18 cellular contexts compared by ENCODE assay signal in the genomic region with DNA sequence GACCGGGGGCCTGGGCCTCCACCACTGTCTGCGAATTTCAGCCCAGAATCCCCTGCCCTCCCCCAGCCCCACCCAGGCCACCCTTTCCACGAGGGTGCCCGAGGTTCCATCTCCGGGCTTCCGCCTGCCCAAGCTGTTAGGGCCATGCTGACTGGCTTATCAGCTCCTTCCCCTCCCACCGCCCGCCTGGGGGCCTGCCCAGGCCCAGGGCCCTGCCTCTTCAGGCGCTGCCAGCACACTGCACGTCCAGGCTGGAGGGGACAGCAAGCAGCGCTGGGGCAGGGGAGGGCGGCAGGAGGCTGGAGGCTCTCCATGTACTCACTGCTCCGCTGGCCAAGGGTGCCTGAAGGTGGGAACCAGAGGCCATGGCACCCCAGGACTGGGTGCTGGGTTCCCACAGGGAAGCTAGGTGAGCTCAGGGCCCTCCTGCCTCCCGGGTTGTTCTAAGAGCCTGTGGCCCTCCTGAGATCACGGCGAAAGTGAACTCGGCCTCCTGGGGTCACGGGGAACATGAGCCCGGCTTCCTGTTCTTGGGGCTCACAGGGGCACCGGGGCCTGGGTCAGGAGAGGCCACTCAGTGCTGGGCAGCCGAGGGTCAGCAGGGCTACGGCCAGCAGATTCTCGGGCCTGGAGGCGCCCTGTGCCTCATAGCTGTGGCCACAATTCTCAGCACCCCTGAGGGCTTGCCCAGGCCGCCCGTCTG. TPM values are rescaled to one million over a fixed set of nuclear protein-coding genes. Genes with fewer than 3 reads are reported as not detected.
DNase-seq lines count a peak whose midpoint lies in the region; ATAC-seq, FAIRE-seq and TF ChIP-seq lines count a peak whose summit lies in the region.
"Had no signal": no experiment of that assay in that cellular context is flagged by ENCODE, and none has a peak within 500 bp of the region (broad histone marks: within the 10 kb centered on the region; RNA-seq: fewer than 3 reads in every experiment).

No MANE protein-coding gene starts in this region.

- peaks cover 9% of the 10 kb centered on the region for H3K27me3 Mint-ChIP-seq in endothelial cell (ENCODE audit: unreplicated experiment)
- peaks cover 0 to 3% (median 0%) of the 10 kb centered on the region in 3 donors for H3K27me3 Mint-ChIP-seq in immature natural killer cell (ENCODE audit: low read depth in 3 of 3)

- H3K4me1 Mint-ChIP-seq in endothelial cell (ENCODE audit: unreplicated experiment) (peaks cover 28% of the 10 kb centered on the region), immature natural killer cell (peaks cover 15 to 19% of the 10 kb centered on the region in 2 donors)

- FAIRE-seq in HepG2 (lab: Jason Lieb, UNC): no peak
- FAIRE-seq: colon, G401.6, GM12878 had no signal

- no peaks in the 10 kb centered on the region for H3K9me3 ChIP-seq in NT2/D1 (ENCODE audit: insufficient read depth, low read length)
- no peaks in the 10 kb centered on the region for H3K9me3 ChIP-seq in colonic mucosa
- H3K9me3 ChIP-seq in HepG2 (ENCODE audit: low read length): no peaks in the 10 kb centered on the region
- H3K9me3 ChIP-seq in stomach: no peaks in the 10 kb centered on the region
- H3K9me3 ChIP-seq: thyroid gland had no signal

- CTCF ChIA-PET in HepG2 (lab: Yijun Ruan, JAX; ENCODE audit: low intra/inter-chr PET ratio, low total read pairs): no interaction called here

- TF ChIP-seq CTCF in colonic mucosa (IDR thresholded peaks at IDR 0.05) (no peak), HepG2 (CRISPR knock-in tag; IDR thresholded peaks at IDR 0.05) (no peak), stomach (IDR thresholded peaks at IDR 0.05) (no peak), endothelial cell (IDR thresholded peaks at IDR 0.05; ENCODE audit: unreplicated experiment) (no peak)

- TF ChIP-seq POLR2A in HepG2 (IDR thresholded peaks at IDR 0.05; ENCODE audit: insufficient read depth in 1 of 2, low read depth in 2 of 2, low read length in 2 of 2) (no peak), stomach (IDR thresholded peaks at IDR 0.05) (no peak)

- no peak for TF ChIP-seq EP300 in HepG2 (IDR thresholded peaks at IDR 0.05; ENCODE audit: low read depth in 2 of 2, low read length in 2 of 2)
- no peak for TF ChIP-seq EP300 in HepG2 (CRISPR knock-in tag; IDR thresholded peaks at IDR 0.05; ENCODE audit: borderline replicate concordance)
- no peak for TF ChIP-seq EP300 in stomach (IDR thresholded peaks at IDR 0.05)

- no peak overlapping the region for H2AFZ ChIP-seq in HepG2 (ENCODE audit: low read length)

- H3K4me3 Mint-ChIP-seq in endothelial cell (ENCODE audit: unreplicated experiment) (no peak overlapping the region), immature natural killer cell (peak overlapping the region in 1 of 5 donors; percentile 3)

- H3K36me3 Mint-ChIP-seq in endothelial cell (ENCODE audit: low read depth, unreplicated experiment): peaks cover 6% of the 10 kb centered on the region
- no peaks in the 10 kb centered on the region for H3K36me3 Mint-ChIP-seq in immature natural killer cell

- peak; percentile 54 for ATAC-seq in HepG2
- ATAC-seq in HG03520 (IDR thresholded peaks at IDR 0.05; ENCODE audit: unreplicated experiment): no peak
- ATAC-seq: GM12878 had no signal

- H3K9me3 Mint-ChIP-seq in endothelial cell (ENCODE audit: unreplicated experiment) (no peaks in the 10 kb centered on the region), immature natural killer cell (no peaks in the 10 kb centered on the region)

- WGBS in HepG2 (ENCODE audit: low lambda C conversion rate): 37% methylated on average over 5 of the region's 26 CpGs
- 50 to 71% (median 62%) methylated on average over 11 to 26 of the region's 26 CpGs for WGBS in stomach, 5 donors

- in situ Hi-C loops in HepG2 (cut with HindIII; ENCODE audit: extremely low pct_ligation_motif_present, low pct_unique_long_range_greater_than_20kb): loop anchor here (5.0 kb wide), 1 partner anchor 53 kb away; no protein-coding TSS in a partner anchor

- H3K79me2 ChIP-seq in HepG2 (ENCODE audit: insufficient read depth, low read length): no peaks in the 10 kb centered on the region

- intact Hi-C loops in colonic mucosa (cut with DNase I): no loop called here
- intact Hi-C loops in HepG2 (cut with micrococcal nuclease; ENCODE audit: unreplicated experiment): no loop called here
- intact Hi-C loops in stomach (cut with DNase I; ENCODE audit: low total_unique reads): no loop called here

- H3K9ac ChIP-seq in NT2/D1 (ENCODE audit: insufficient read length, low read depth) (peak overlapping the region; percentile 24), colonic mucosa (ENCODE audit: low read depth in 2 of 2, low read length in 2 of 2) (peak overlapping the region; percentile 53 to 67), HepG2 (ENCODE audit: insufficient read depth, low read depth, low read length) (no peak overlapping the region)

- H3K36me3 ChIP-seq in NT2/D1 (ENCODE audit: insufficient read depth, insufficient read length, low read length): no peaks in the 10 kb centered on the region
- no peaks in the 10 kb centered on the region for H3K36me3 ChIP-seq in colonic mucosa
- no peaks in the 10 kb centered on the region for H3K36me3 ChIP-seq in HepG2 (replicated peaks in 1 of 2; ENCODE audit: control insufficient read depth in 1 of 2, insufficient read depth in 2 of 2, low read length in 2 of 2)
- no peaks in the 10 kb centered on the region for H3K36me3 ChIP-seq in stomach
- H3K36me3 ChIP-seq: thyroid gland had no signal

- no TSS peak for BruUV-seq in HepG2 (replicated peaks; lab: Mats Ljungman, UMichigan)

- peaks cover 57% of the 10 kb centered on the region for H3K4me1 ChIP-seq in NT2/D1 (ENCODE audit: insufficient read depth, insufficient read length)
- H3K4me1 ChIP-seq in colonic mucosa: peaks cover 36% of the 10 kb centered on the region
- peaks cover 22% of the 10 kb centered on the region for H3K4me1 ChIP-seq in HepG2 (ENCODE audit: insufficient read depth, low read length)
- H3K4me1 ChIP-seq in stomach: peaks cover 10 to 44% (median 41%) of the 10 kb centered on the region in 4 donors

- H3K27me3 ChIP-seq in NT2/D1 (ENCODE audit: insufficient read depth, insufficient read length) (peaks cover 5% of the 10 kb centered on the region), colonic mucosa (no peaks in the 10 kb centered on the region), HepG2 (ENCODE audit: control insufficient read depth in 1 of 2, insufficient read depth in 2 of 2, low read length in 2 of 2) (peaks cover 31 to 89% of the 10 kb centered on the region in 2 experiments), stomach (peaks cover 0 to 18% (median 2%) of the 10 kb centered on the region in 3 donors)
- H3K27me3 ChIP-seq: thyroid gland had no signal

- no peak overlapping the region for H3K4me2 ChIP-seq in HepG2 (ENCODE audit: low read depth, low read length)

- POLR2A ChIA-PET in HepG2 (lab: Yijun Ruan, JAX): no interaction called here

- H4K20me1 ChIP-seq in HepG2 (ENCODE audit: insufficient read depth, low read length): peaks cover 14% of the 10 kb centered on the region

- DNase-seq in NT2/D1 (ENCODE audit: low read depth, low spot score) (no peak), colonic mucosa (peak; percentile 86), HepG2 (ENCODE audit: low spot score) (no peak), stomach (peak; percentile 60), endothelial cell (ENCODE audit: low spot score) (no peak), immature natural killer cell (no peak), middle frontal gyrus (ENCODE audit: extremely low spot score, low spot score) (no peak)
- DNase-seq: activated CD4-positive, alpha-beta T cell treated with anti-CD3 and anti-CD28 coated beads for 4 hours; activated gamma-delta T cell treated with Interleukin-2 at 50 U/mL for 16 hours; NCI-H187; NCI-H446 treated with DMSO at 0.1 percent for 48 hours; stimulated activated CD4-positive, alpha-beta T cell treated with anti-CD3 and anti-CD28 coated beads, Interleukin-4, amount 100 ng/mL, for 24 hours; stimulated activated CD8-positive, alpha-beta memory T cell treated with anti-CD3 and anti-CD28 coated beads, Interleukin-4, amount 100 ng/mL, for 48 hours; thyroid gland had no signal

- no peak overlapping the region for H3K27ac Mint-ChIP-seq in endothelial cell (ENCODE audit: unreplicated experiment)
- H3K27ac Mint-ChIP-seq in immature natural killer cell: no peak overlapping the region

- TF ChIP-seq RAD21 in HepG2 (CRISPR knock-in tag; IDR thresholded peaks at IDR 0.05): no peak

- peak overlapping the region; percentile 88 for H3K27ac ChIP-seq in colonic mucosa
- H3K27ac ChIP-seq in HepG2 (ENCODE audit: extremely low read length, insufficient read depth, low read length): no peak overlapping the region
- peak overlapping the region in 2 of 5 donors; percentile 24 to 49 for H3K27ac ChIP-seq in stomach
- H3K27ac ChIP-seq: thyroid gland had no signal

- no peak overlapping the region for H3K4me3 ChIP-seq in NT2/D1 (ENCODE audit: insufficient read length, low read depth)
- H3K4me3 ChIP-seq in colonic mucosa: no peak overlapping the region
- no peak overlapping the region for H3K4me3 ChIP-seq in HepG2 (replicated peaks in 1 of 3; ENCODE audit: insufficient read depth in 1 of 3, low read depth in 2 of 3, low read length in 3 of 3)
- H3K4me3 ChIP-seq in stomach: no peak overlapping the region
- H3K4me3 ChIP-seq: GM12878, thyroid gland had no signal

RNA-seq across cellular contexts. Expression of a gene that starts 57.7 kb away (rescaled TPM):
- total RNA-seq in colonic mucosa: 10 to 100 TPM; 17.3 to 28.4 TPM
- total RNA-seq in HepG2 (2016; rRNA removed; fragmentation: Illumina TruSeq; extraction: Trizol): 0.20 TPM in 1 of 2 replicates, not detected in the other
- 0.61 and 0.88 TPM in 2 replicates for total RNA-seq in HepG2 (2016; cell fraction: cytosol; rRNA removed; fragmentation: Illumina TruSeq; extraction: Trizol; ENCODE audit: low read depth)
- 0.19 and 0.32 TPM in 2 replicates for total RNA-seq in HepG2 (2016; cell fraction: insoluble cytoplasmic fraction; rRNA removed; fragmentation: Illumina TruSeq; extraction: Trizol)
- total RNA-seq in HepG2 (2016; cell fraction: membrane; rRNA removed; fragmentation: Illumina TruSeq; extraction: Trizol): 0.59 and 0.93 TPM in 2 replicates
- 0.40 TPM in 1 of 2 replicates, not detected in the other for total RNA-seq in HepG2 (2016; cell fraction: nucleus; rRNA removed; fragmentation: Illumina TruSeq; extraction: Trizol)
- 5.1 and 10.3 TPM in 2 replicates for polyA plus RNA-seq in HepG2 (2011; rRNA removed)
- 7.6 and 12.5 TPM in 2 replicates for polyA plus RNA-seq in HepG2 (2011; cell fraction: cytosol; rRNA removed)
- 20.6 and 22.6 TPM in 2 replicates for polyA plus RNA-seq in HepG2 (2011; cell fraction: nucleus; rRNA removed)
- 1.6 and 2.3 TPM in 2 replicates for polyA plus RNA-seq in HepG2 (2012)
- polyA plus RNA-seq in HepG2 (2016; cell fraction: cytosol; fragmentation: Illumina TruSeq; extraction: Trizol; ENCODE audit: low read depth): 0.54 and 0.89 TPM in 2 replicates
- polyA plus RNA-seq in HepG2 (2016; cell fraction: insoluble cytoplasmic fraction; fragmentation: Illumina TruSeq; extraction: Trizol; ENCODE audit: low read depth): 0.20 and 0.56 TPM in 2 replicates
- polyA plus RNA-seq in HepG2 (2016; cell fraction: membrane; fragmentation: Illumina TruSeq; extraction: Trizol; ENCODE audit: low read depth): 0.68 and 0.72 TPM in 2 replicates
- not detected in 2 replicates for polyA plus RNA-seq in HepG2 (2016; cell fraction: nucleus; fragmentation: Illumina TruSeq; extraction: Trizol; ENCODE audit: insufficient read depth, low read depth)
- 3.6 and 4.7 TPM in 2 replicates for polyA minus RNA-seq in HepG2 (2011; rRNA and poly(A)+ RNA removed; ENCODE audit: low replicate concordance)
- polyA minus RNA-seq in HepG2 (2011; cell fraction: cytosol; rRNA and poly(A)+ RNA removed): 3.1 and 3.3 TPM in 2 replicates
- 1.9 and 3.0 TPM in 2 replicates for polyA minus RNA-seq in HepG2 (2011; cell fraction: nucleus; rRNA and poly(A)+ RNA removed)
- 1,000 to 10,000 TPM in 1 of 5 donors, 10 to 100 TPM in 4; 20.9 to 1,085 (median 42.0) TPM for total RNA-seq in stomach
- 100 to 1,000 TPM in 1 of 3 donors, 10 to 100 TPM in 2; 44.8 to 113 (median 79.2) TPM for polyA plus RNA-seq in stomach
- total RNA-seq in endothelial cell (ENCODE audit: unreplicated experiment): 945 TPM
- polyA plus RNA-seq in immature natural killer cell: 1 to 10 TPM in 1 of 3 donors, not detected in 2; 1.6 TPM

RNA-seq across cellular contexts. Expression of a gene that starts 59.1 kb away (rescaled TPM):
- total RNA-seq in colonic mucosa (10 to 100 TPM; 49.3 to 99.4 TPM), HepG2 (2016; rRNA removed; fragmentation: Illumina TruSeq; extraction: Trizol) (0.22 and 0.35 TPM in 2 replicates), stomach (100 to 1,000 TPM in 1 of 5 donors, 10 to 100 TPM in 4; 18.4 to 338 (median 62.5) TPM), endothelial cell (ENCODE audit: unreplicated experiment) (312 TPM)
- total RNA-seq in HepG2 (2016; cell fraction: cytosol; rRNA removed; fragmentation: Illumina TruSeq; extraction: Trizol; ENCODE audit: low read depth): 0.18 and 0.20 TPM in 2 replicates
- total RNA-seq in HepG2 (2016; cell fraction: insoluble cytoplasmic fraction; rRNA removed; fragmentation: Illumina TruSeq; extraction: Trizol): 0.13 and 0.43 TPM in 2 replicates
- 0.17 and 0.28 TPM in 2 replicates for total RNA-seq in HepG2 (2016; cell fraction: membrane; rRNA removed; fragmentation: Illumina TruSeq; extraction: Trizol)
- 0.69 and 1.3 TPM in 2 replicates for total RNA-seq in HepG2 (2016; cell fraction: nucleus; rRNA removed; fragmentation: Illumina TruSeq; extraction: Trizol)
- polyA plus RNA-seq in HepG2 (2011; rRNA removed) (0.09 and 0.12 TPM in 2 replicates), stomach (1 to 10 TPM; 1.4 to 7.9 (median 2.3) TPM), immature natural killer cell (10 to 100 TPM in 1 of 3 donors, 1 to 10 TPM in 1, under 1 TPM in 1; 0.98 to 22.8 (median 4.3) TPM)
- 0.04 and 0.11 TPM in 2 replicates for polyA plus RNA-seq in HepG2 (2011; cell fraction: cytosol; rRNA removed)
- polyA plus RNA-seq in HepG2 (2011; cell fraction: nucleus; rRNA removed): 0.90 and 1.1 TPM in 2 replicates
- 0.09 and 0.31 TPM in 2 replicates for polyA plus RNA-seq in HepG2 (2012)
- polyA plus RNA-seq in HepG2 (2016; cell fraction: cytosol; fragmentation: Illumina TruSeq; extraction: Trizol; ENCODE audit: low read depth): 0.02 TPM in 2 replicates
- 0.15 and 0.22 TPM in 2 replicates for polyA plus RNA-seq in HepG2 (2016; cell fraction: insoluble cytoplasmic fraction; fragmentation: Illumina TruSeq; extraction: Trizol; ENCODE audit: low read depth)
- 0.05 and 0.13 TPM in 2 replicates for polyA plus RNA-seq in HepG2 (2016; cell fraction: membrane; fragmentation: Illumina TruSeq; extraction: Trizol; ENCODE audit: low read depth)
- 1.3 and 1.9 TPM in 2 replicates for polyA plus RNA-seq in HepG2 (2016; cell fraction: nucleus; fragmentation: Illumina TruSeq; extraction: Trizol; ENCODE audit: insufficient read depth, low read depth)
- polyA minus RNA-seq in HepG2 (2011; rRNA and poly(A)+ RNA removed; ENCODE audit: low replicate concordance): 0.54 and 4.7 TPM in 2 replicates
- 0.44 and 0.99 TPM in 2 replicates for polyA minus RNA-seq in HepG2 (2011; cell fraction: cytosol; rRNA and poly(A)+ RNA removed)
- 0.64 and 0.75 TPM in 2 replicates for polyA minus RNA-seq in HepG2 (2011; cell fraction: nucleus; rRNA and poly(A)+ RNA removed)

Comparison
In these comparisons a context has a peak if more than half of its experiments do, and no peak if none do; other contexts are left out.
1. DNase-seq: peak in colonic mucosa (single experiment) and stomach (single experiment); none in NT2/D1 (single experiment), HepG2 (single experiment), endothelial cell (single experiment), immature natural killer cell (0 of 3) and middle frontal gyrus (single experiment).
2. RNA of a gene that starts 57.7 kb away (total RNA-seq): 945 TPM in endothelial cell (single experiment), 20.9 to 1,085 TPM in stomach and 17.3 to 28.4 TPM in colonic mucosa; 0.19 to 0.93 TPM in HepG2; every median in the first group is over 4 times any median in the second.
3. RNA of a gene that starts 59.1 kb away (total RNA-seq): 312 TPM in endothelial cell (single experiment), 49.3 to 99.4 TPM in colonic mucosa and 18.4 to 338 TPM in stomach; 0.13 to 1.3 TPM in HepG2; every median in the first group is over 4 times any median in the second.